ENCODE assay signal across 23 cellular contexts in the genomic region with DNA sequence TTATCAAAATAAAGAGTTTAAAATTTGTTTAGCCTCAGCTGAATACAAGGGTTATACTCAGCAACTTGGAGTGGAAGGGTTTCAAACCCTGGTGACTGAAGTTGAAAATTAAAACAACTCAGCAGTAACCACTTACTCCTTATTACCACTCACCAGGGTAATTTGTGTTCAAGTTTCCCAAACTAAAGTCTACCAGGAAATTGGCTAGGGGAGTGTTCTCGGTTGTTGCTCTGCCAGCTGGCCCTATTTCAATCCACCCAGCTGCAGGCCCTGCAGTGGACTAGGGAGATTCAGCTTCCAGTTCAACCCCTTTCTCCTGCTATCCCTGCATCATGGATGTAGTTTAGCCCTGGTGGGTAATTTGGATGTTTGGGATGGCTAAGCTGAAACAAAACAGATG. TPM values are rescaled to one million over a fixed set of nuclear protein-coding genes. Genes with fewer than 3 reads are reported as not detected.
DNase-seq lines count a peak whose midpoint lies in the region; ATAC-seq and TF ChIP-seq lines count a peak whose summit lies in the region.
"Had no signal": no experiment of that assay in that cellular context is flagged by ENCODE, and none has a peak within 500 bp of the region (broad histone marks: within the 10 kb centered on the region; RNA-seq: fewer than 3 reads in every experiment).

No MANE protein-coding gene starts in this region.

- ATAC-seq in esophagus mucosa, result peak; percentile 79
- peak; percentile 85 for ATAC-seq in mucosa of descending colon
- ATAC-seq: CD8-positive, alpha-beta T cell; Right ventricle myocardium inferior had no signal

- no peak overlapping the region for H3K9ac ChIP-seq in SK-N-SH

- H3K4me2 ChIP-seq in SK-N-SH, result no peak overlapping the region

- H3K9me2 ChIP-seq in SK-N-SH, result no peaks in the 10 kb centered on the region

- no peaks in the 10 kb centered on the region for H3K27me3 ChIP-seq in A673 (replicated peaks; ENCODE audit: insufficient read depth, low read depth, low read length, poor library complexity)
- H3K27me3 ChIP-seq in SK-N-SH (ENCODE audit: insufficient read depth), result no peaks in the 10 kb centered on the region

- H3K4me3 ChIP-seq in A673 (ENCODE audit: low read depth, low read length, poor library complexity, severe bottlenecking), result no peak overlapping the region
- no peak overlapping the region for H3K4me3 ChIP-seq in mucosa of descending colon
- no peak overlapping the region for H3K4me3 ChIP-seq in SK-N-SH (ENCODE audit: low read depth in 2 of 2, low read length in 1 of 2)

- H3K4me1 ChIP-seq in A673 (ENCODE audit: insufficient read depth, low read length, poor library complexity, severe bottlenecking), result peaks cover 13% of the 10 kb centered on the region
- H3K4me1 ChIP-seq in mucosa of descending colon (ENCODE audit: low read depth), result no peaks in the 10 kb centered on the region
- H3K4me1 ChIP-seq in SK-N-SH (ENCODE audit: control insufficient read depth in 1 of 2, insufficient read depth in 2 of 2, low read depth in 1 of 2, low read length in 1 of 2), result no peaks in the 10 kb centered on the region; a peak in 1 of 4 replicates

- DNase-seq in A673 (ENCODE audit: low spot score) (peak; percentile 33), NCI-H446 treated with DMSO at 0.1 percent for 48 hours (lab: John Stamatoyannopoulos, UW) (peak; percentile 22), mucosa of descending colon (peak; percentile 53 to 71 (median 66)), COR-L47 (lab: John Stamatoyannopoulos, UW) (no peak), SK-N-SH (no peak), mucosa of gallbladder (ENCODE audit: low spot score) (no peak)
- DNase-seq in stimulated activated CD4-positive, alpha-beta T cell treated with anti-CD3 and anti-CD28 coated beads, Interleukin-4, amount 100 ng/mL, for 24 hours, result no peak
- DNase-seq: 8988T; AML-193; C1 segment of cervical spinal cord; Calu3; CD8-positive, alpha-beta T cell; DMS53; Karpas-422; NCI-H1417; NCI-H1694 treated with DMSO at 0.1 percent for 48 hours; NCI-H2107 had no signal

- H3F3A ChIP-seq in SK-N-SH (replicated peaks; ENCODE audit: insufficient read depth), result no peaks in the 10 kb centered on the region

- H3K27ac ChIP-seq in A673 (ENCODE audit: low read depth, low read length, poor library complexity, severe bottlenecking) (peak overlapping the region; percentile 68), SK-N-SH (ENCODE audit: low read depth in 2 of 2, low read length in 1 of 2) (no peak overlapping the region)

- intact Hi-C loops in A673 (cut with micrococcal nuclease; ENCODE audit: unreplicated experiment), result no loop called here
- intact Hi-C loops in mucosa of descending colon (cut with DNase I, micrococcal nuclease), result no loop called here

- TF ChIP-seq EP300 in SK-N-SH (IDR thresholded peaks at IDR 0.05; ENCODE audit: borderline replicate concordance in 1 of 2, low read depth in 1 of 2, low read length in 1 of 2), result no peak

- H3K79me2 ChIP-seq in SK-N-SH (ENCODE audit: insufficient read depth), result no peaks in the 10 kb centered on the region

- CTCF ChIA-PET in A673 (lab: Charles Lee), result no interaction called here
- CTCF ChIA-PET in SK-N-SH (lab: Yijun Ruan, JAX), result interaction anchor here (0.7 kb wide), 1 partner anchor 26 kb away, joined by 3 read pairs; no protein-coding TSS in a partner anchor

- H2AFZ ChIP-seq in SK-N-SH (ENCODE audit: low read depth), result no peak overlapping the region

- POLR2A ChIA-PET in A673 (lab: Charles Lee; ENCODE audit: low non-redundant PET) (no interaction called here), SK-N-SH (lab: Yijun Ruan, JAX) (no interaction called here)

- no peak for TF ChIP-seq RAD21 in SK-N-SH (IDR thresholded peaks at IDR 0.05; ENCODE audit: low read length)

- H4K20me1 ChIP-seq in SK-N-SH (ENCODE audit: insufficient read depth), result no peaks in the 10 kb centered on the region

- 44% methylated on average over 1 of the region's 1 CpG for WGBS in SK-N-SH (ENCODE audit: low lambda C conversion rate)

- no peak for TF ChIP-seq CTCF in A673 (conservative IDR thresholded peaks at IDR 0.05; ENCODE audit: low read depth, low read length)
- TF ChIP-seq CTCF in mucosa of descending colon (IDR thresholded peaks at IDR 0.05), result no peak
- TF ChIP-seq CTCF in SK-N-SH (IDR thresholded peaks at IDR 0.05), result no peak

- BruUV-seq in A673 (replicated peaks; lab: Mats Ljungman, UMichigan), result no TSS peak

- H3K36me3 ChIP-seq in A673 (ENCODE audit: insufficient read depth, low read length, poor library complexity, severe bottlenecking) (no peaks in the 10 kb centered on the region), mucosa of descending colon (ENCODE audit: low read depth) (no peaks in the 10 kb centered on the region), SK-N-SH (replicated peaks in 1 of 2; ENCODE audit: control insufficient read depth in 1 of 2, insufficient read depth in 2 of 2, low read length in 1 of 2) (no peaks in the 10 kb centered on the region)

- H3K9me3 ChIP-seq in A673 (ENCODE audit: low read depth, low read length, poor library complexity, severe bottlenecking) (no peaks in the 10 kb centered on the region), mucosa of descending colon (no peaks in the 10 kb centered on the region), SK-N-SH (no peaks in the 10 kb centered on the region)

TF ChIP-seq in SK-N-SH, 30 proteins besides CTCF, POLR2A, EP300 and RAD21:
- TF ChIP-seq GABPA (IDR thresholded peaks at IDR 0.05; ENCODE audit: low read depth) (no peak), TCF12 (IDR thresholded peaks at IDR 0.05) (no peak), NRF1 (IDR thresholded peaks at IDR 0.05; ENCODE audit: low read depth, low read length) (no peak), POLR2AphosphoS5 (IDR thresholded peaks at IDR 0.05; ENCODE audit: low read depth, low read length) (no peak), RXRA (IDR thresholded peaks at IDR 0.05; ENCODE audit: borderline replicate concordance, low read depth) (no peak), EZH2phosphoT487 (IDR thresholded peaks at IDR 0.05; ENCODE audit: borderline replicate concordance, low read depth) (no peak), MXI1 (IDR thresholded peaks at IDR 0.05; ENCODE audit: low read depth, low read length) (no peak)
- TF ChIP-seq, protein P1, sequence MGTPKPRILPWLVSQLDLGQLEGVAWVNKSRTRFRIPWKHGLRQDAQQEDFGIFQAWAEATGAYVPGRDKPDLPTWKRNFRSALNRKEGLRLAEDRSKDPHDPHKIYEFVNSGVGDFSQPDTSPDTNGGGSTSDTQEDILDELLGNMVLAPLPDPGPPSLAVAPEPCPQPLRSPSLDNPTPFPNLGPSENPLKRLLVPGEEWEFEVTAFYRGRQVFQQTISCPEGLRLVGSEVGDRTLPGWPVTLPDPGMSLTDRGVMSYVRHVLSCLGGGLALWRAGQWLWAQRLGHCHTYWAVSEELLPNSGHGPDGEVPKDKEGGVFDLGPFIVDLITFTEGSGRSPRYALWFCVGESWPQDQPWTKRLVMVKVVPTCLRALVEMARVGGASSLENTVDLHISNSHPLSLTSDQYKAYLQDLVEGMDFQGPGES (IDR thresholded peaks at IDR 0.05; ENCODE audit: low read depth, low read length), result no peak
- TF ChIP-seq, protein P2, sequence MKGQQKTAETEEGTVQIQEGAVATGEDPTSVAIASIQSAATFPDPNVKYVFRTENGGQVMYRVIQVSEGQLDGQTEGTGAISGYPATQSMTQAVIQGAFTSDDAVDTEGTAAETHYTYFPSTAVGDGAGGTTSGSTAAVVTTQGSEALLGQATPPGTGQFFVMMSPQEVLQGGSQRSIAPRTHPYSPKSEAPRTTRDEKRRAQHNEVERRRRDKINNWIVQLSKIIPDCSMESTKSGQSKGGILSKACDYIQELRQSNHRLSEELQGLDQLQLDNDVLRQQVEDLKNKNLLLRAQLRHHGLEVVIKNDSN (IDR thresholded peaks at IDR 0.05; ENCODE audit: borderline replicate concordance, low read depth), result no peak
- TF ChIP-seq, protein P3, sequence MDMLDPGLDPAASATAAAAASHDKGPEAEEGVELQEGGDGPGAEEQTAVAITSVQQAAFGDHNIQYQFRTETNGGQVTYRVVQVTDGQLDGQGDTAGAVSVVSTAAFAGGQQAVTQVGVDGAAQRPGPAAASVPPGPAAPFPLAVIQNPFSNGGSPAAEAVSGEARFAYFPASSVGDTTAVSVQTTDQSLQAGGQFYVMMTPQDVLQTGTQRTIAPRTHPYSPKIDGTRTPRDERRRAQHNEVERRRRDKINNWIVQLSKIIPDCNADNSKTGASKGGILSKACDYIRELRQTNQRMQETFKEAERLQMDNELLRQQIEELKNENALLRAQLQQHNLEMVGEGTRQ (IDR thresholded peaks at IDR 0.05; ENCODE audit: borderline replicate concordance, low read depth, low read length), result no peak

RNA-seq across cellular contexts. Expression of a gene that starts 37.8 kb away (rescaled TPM):
- total RNA-seq in A673 (2021) (not detected in 2 replicates), esophagus mucosa (not detected), mucosa of descending colon (not detected), mucosa of gallbladder (not detected)
- polyA plus RNA-seq in SK-N-SH (2012; rRNA removed), result not detected in 2 replicates
- polyA plus RNA-seq in SK-N-SH (2012; cell fraction: cytosol; rRNA removed), result 0.04 and 0.19 TPM in 2 replicates
- polyA plus RNA-seq in SK-N-SH (2012; cell fraction: nucleus; rRNA removed), result not detected in 2 replicates
- total RNA-seq: Calu3; CD8-positive, alpha-beta T cell; MCF 10A; NCI-H460; OCI-LY7; Right ventricle myocardium inferior had no signal
- polyA plus RNA-seq: AG04450 had no signal

Comparison
In these comparisons a context has a peak if more than half of its experiments do, and no peak if none do; other contexts are left out.
1. DNase-seq: peak in A673 (single experiment), NCI-H446 treated with DMSO at 0.1 percent for 48 hours (single experiment) and mucosa of descending colon (3 of 3); none in COR-L47 (single experiment), SK-N-SH (single experiment), stimulated activated CD4-positive, alpha-beta T cell treated with anti-CD3 and anti-CD28 coated beads, Interleukin-4, amount 100 ng/mL, for 24 hours (single experiment) and mucosa of gallbladder (single experiment).